ENCODE assay signal across 15 cellular contexts in genomic region chr14:95979339-95980042, GRCh38. TPM values are rescaled to one million over a fixed set of nuclear protein-coding genes. Genes with fewer than 3 reads are reported as not detected.
DNase-seq lines count a peak whose midpoint lies in the region; ATAC-seq, FAIRE-seq and TF ChIP-seq lines count a peak whose summit lies in the region.
"Had no signal": no experiment of that assay in that cellular context is flagged by ENCODE, and none has a peak within 500 bp of the region (broad histone marks: within the 10 kb centered on the region; RNA-seq: fewer than 3 reads in every experiment).

No MANE protein-coding gene starts in this region.

- 18 to 20% methylated on average over 7 of the region's 7 CpGs for WGBS in pancreas, 2 donors

- no peaks in the 10 kb centered on the region for H3K4me1 ChIP-seq in pancreas

- no peak overlapping the region for H3K4me3 ChIP-seq in choroid plexus epithelial cell (ENCODE audit: low read depth, low read length)
- no peak overlapping the region for H3K4me3 ChIP-seq in pancreas

- TF ChIP-seq CTCF in choroid plexus epithelial cell (conservative IDR thresholded peaks at IDR 0.05; ENCODE audit: low read depth, low read length) = peak; percentile 16
- no peak for TF ChIP-seq CTCF in pancreas (IDR thresholded peaks at IDR 0.05)

- no peaks in the 10 kb centered on the region for H3K9me3 ChIP-seq in pancreas
- H3K9me3 ChIP-seq: neutrophil had no signal

- intact Hi-C loops in pancreas (cut with DNase I) = loop anchor here in 1 of 3 donors (10.0 kb wide), 1 partner anchor 415 kb away; no protein-coding TSS in a partner anchor

- no peak for ATAC-seq in GM19397 (IDR thresholded peaks at IDR 0.05; ENCODE audit: unreplicated experiment)
- ATAC-seq in GM18870 (IDR thresholded peaks at IDR 0.05; ENCODE audit: unreplicated experiment) = no peak
- no peak for ATAC-seq in pancreas
- ATAC-seq: left cardiac atrium; stimulated activated naive B cell treated with anti-CD40 and anti-IgM and Interleukin-4, amounts not matched to agents 10 μg/mL and 1 μg/mL and 100 μg/mL, for 72 hours had no signal

- peaks cover 0 to 4% (median 0%) of the 10 kb centered on the region in 4 donors for H3K27me3 ChIP-seq in pancreas

- FAIRE-seq in pancreas (lab: Jason Lieb, UNC) = no peak
- FAIRE-seq: astrocyte had no signal

- peak; percentile 5 for DNase-seq in NCI-H2171 treated with DMSO at 0.1 percent for 48 hours (lab: John Stamatoyannopoulos, UW)
- no peak for DNase-seq in NCI-H2171 (lab: John Stamatoyannopoulos, UW)
- DNase-seq in NCI-H1694 treated with DMSO at 0.1 percent for 48 hours (lab: John Stamatoyannopoulos, UW) = peak; percentile 54
- DNase-seq in choroid plexus epithelial cell (ENCODE audit: low read depth) = peak; percentile 1
- DNase-seq in putamen (ENCODE audit: low spot score) = peak; percentile 9
- no peak for DNase-seq in pancreas
- DNase-seq: activated T-cell treated with anti-CD3 and anti-CD28 coated beads, Interleukin-2, amount 50 U/mL, for 1 hour; left cardiac atrium; NCI-H1048; stimulated activated naive B cell treated with anti-CD40 and anti-IgM and Interleukin-4, amounts not matched to agents 10 μg/mL and 1 μg/mL and 100 μg/mL, for 72 hours; T-helper 9 cell had no signal

- H3K36me3 ChIP-seq in pancreas = no peaks in the 10 kb centered on the region
- H3K36me3 ChIP-seq: neutrophil had no signal

- no peak overlapping the region for H3K27ac ChIP-seq in pancreas
- H3K27ac ChIP-seq: neutrophil had no signal

RNA-seq across cellular contexts. Expression of gene C14orf132, which starts 59.7 kb away (rescaled TPM):
- 1 to 10 TPM; 1.5 to 6.7 (median 3.4) TPM for total RNA-seq in pancreas
- 10 to 100 TPM in 1 of 2 donors, 1 to 10 TPM in 1; 3.5 to 11.7 TPM for polyA plus RNA-seq in pancreas

Comparison
In these comparisons a context has a peak if more than half of its experiments do, and no peak if none do; other contexts are left out.
1. DNase-seq: peak in NCI-H2171 treated with DMSO at 0.1 percent for 48 hours (single experiment), NCI-H1694 treated with DMSO at 0.1 percent for 48 hours (single experiment), choroid plexus epithelial cell (single experiment) and putamen (single experiment); none in NCI-H2171 (single experiment) and pancreas (0 of 6).